ENCODE assay signal across 20 cellular contexts in genomic region chr17:78196712-78197111, GRCh38. TPM values are rescaled to one million over a fixed set of nuclear protein-coding genes. Genes with fewer than 3 reads are reported as not detected.
DNase-seq lines count a peak whose midpoint lies in the region; FAIRE-seq and TF ChIP-seq lines count a peak whose summit lies in the region.
"Had no signal": no experiment of that assay in that cellular context is flagged by ENCODE, and none has a peak within 500 bp of the region (broad histone marks: within the 10 kb centered on the region; RNA-seq: fewer than 3 reads in every experiment).

No MANE protein-coding gene starts in this region.

- H3K36me3 Mint-ChIP-seq in astrocyte (ENCODE audit: low read depth, unreplicated experiment) (peaks cover 17% of the 10 kb centered on the region), neural progenitor cell (peaks cover 25% of the 10 kb centered on the region)
- H3K36me3 Mint-ChIP-seq: T-cell had no signal

- no peak overlapping the region for H3K4me3 ChIP-seq in astrocyte (ENCODE audit: insufficient read depth, low read depth, low read length)
- no peak overlapping the region for H3K4me3 ChIP-seq in neural progenitor cell
- no peak overlapping the region for H3K4me3 ChIP-seq in uterus
- no peak overlapping the region for H3K4me3 ChIP-seq in ascending aorta
- H3K4me3 ChIP-seq: prostate gland had no signal

- no peak overlapping the region for H2AFZ ChIP-seq in astrocyte (ENCODE audit: low read depth, low read length)
- no peak overlapping the region for H2AFZ ChIP-seq in neural progenitor cell (replicated peaks)

- TF ChIP-seq CTCF in astrocyte (IDR thresholded peaks at IDR 0.05; ENCODE audit: insufficient read depth, low read depth, low read length) (no peak), neural progenitor cell (IDR thresholded peaks at IDR 0.05) (no peak), uterus (IDR thresholded peaks at IDR 0.05) (no peak), ascending aorta (IDR thresholded peaks at IDR 0.05) (no peak)

- H3K36me3 ChIP-seq in astrocyte (ENCODE audit: insufficient read depth, low read length) (no peaks in the 10 kb centered on the region), neural progenitor cell (no peaks in the 10 kb centered on the region), uterus (no peaks in the 10 kb centered on the region), ascending aorta (peaks cover 0 to 11% of the 10 kb centered on the region in 2 donors)
- H3K36me3 ChIP-seq: prostate gland had no signal

- peak overlapping the region; percentile 12 for H3K27ac Mint-ChIP-seq in astrocyte (ENCODE audit: unreplicated experiment)
- peak overlapping the region; percentile 82 for H3K27ac Mint-ChIP-seq in neural progenitor cell
- H3K27ac Mint-ChIP-seq: T-cell had no signal

- H3K27me3 Mint-ChIP-seq in astrocyte (ENCODE audit: low read depth, unreplicated experiment) (no peaks in the 10 kb centered on the region), neural progenitor cell (ENCODE audit: insufficient read depth, low read depth) (peaks cover 3% of the 10 kb centered on the region)
- H3K27me3 Mint-ChIP-seq: T-cell had no signal

- H3K9me3 Mint-ChIP-seq in astrocyte (ENCODE audit: unreplicated experiment): no peaks in the 10 kb centered on the region
- no peaks in the 10 kb centered on the region for H3K9me3 Mint-ChIP-seq in neural progenitor cell
- H3K9me3 Mint-ChIP-seq: nephron, T-cell had no signal

- no peak overlapping the region for H3K4me2 ChIP-seq in astrocyte (ENCODE audit: low read length)
- H3K4me2 ChIP-seq in neural progenitor cell: no peak overlapping the region

- H3K9me3 ChIP-seq in astrocyte (ENCODE audit: insufficient read depth, low read depth, low read length): no peaks in the 10 kb centered on the region
- H3K9me3 ChIP-seq in neural progenitor cell (ENCODE audit: low read depth): no peaks in the 10 kb centered on the region
- no peaks in the 10 kb centered on the region for H3K9me3 ChIP-seq in uterus
- H3K9me3 ChIP-seq in ascending aorta: no peaks in the 10 kb centered on the region
- H3K9me3 ChIP-seq: prostate gland had no signal

- no peak for FAIRE-seq in astrocyte (lab: Jason Lieb, UNC)
- FAIRE-seq: small intestine had no signal

- TF ChIP-seq POLR2A in uterus (IDR thresholded peaks at IDR 0.05): no peak

- no peak overlapping the region for H3K4me3 Mint-ChIP-seq in astrocyte (ENCODE audit: unreplicated experiment)
- no peak overlapping the region for H3K4me3 Mint-ChIP-seq in neural progenitor cell
- H3K4me3 Mint-ChIP-seq: nephron, T-cell had no signal

- peak; percentile 29 for DNase-seq in HCEC 1CT
- DNase-seq in astrocyte (ENCODE audit: low read depth): no peak
- DNase-seq in neural progenitor cell (ENCODE audit: low spot score): no peak
- no peak for DNase-seq in uterus
- DNase-seq in ascending aorta (ENCODE audit: low spot score in 2 of 2): no peak
- no peak for DNase-seq in globus pallidus (ENCODE audit: low spot score)
- DNase-seq: activated CD4-positive, alpha-beta T cell treated with anti-CD3 and anti-CD28 coated beads, Interleukin-2, amount 50 U/mL, for 4 hours; activated gamma-delta T cell; central memory CD4-positive, alpha-beta T cell; GDM1; Karpas-422; left colon; NCI-H1105; NCI-H510A treated with DMSO at 0.1 percent for 48 hours; small intestine; stimulated activated CD4-positive, alpha-beta T cell treated with anti-CD3 and anti-CD28 coated beads, Interleukin-4, amount 100 ng/mL, for 1 hour; T-cell had no signal

- no peaks in the 10 kb centered on the region for H4K20me1 ChIP-seq in astrocyte (ENCODE audit: insufficient read depth, low read length)
- peaks cover 9% of the 10 kb centered on the region for H4K20me1 ChIP-seq in neural progenitor cell (ENCODE audit: low read depth)

- intact Hi-C loops in uterus (cut with DNase I; ENCODE audit: low total_unique reads) (no loop called here), ascending aorta (cut with DNase I) (no loop called here)

- H3K9ac ChIP-seq in astrocyte (ENCODE audit: low read length) (no peak overlapping the region), neural progenitor cell (no peak overlapping the region)

- H3K27ac ChIP-seq in astrocyte (ENCODE audit: low read depth, low read length) (no peak overlapping the region), neural progenitor cell (no peak overlapping the region), uterus (no peak overlapping the region), ascending aorta (no peak overlapping the region)
- H3K27ac ChIP-seq: prostate gland had no signal

- H3K79me2 ChIP-seq in astrocyte (ENCODE audit: insufficient read depth, low read length): no peaks in the 10 kb centered on the region
- no peaks in the 10 kb centered on the region for H3K79me2 ChIP-seq in neural progenitor cell (ENCODE audit: low read depth)

- H3K4me1 Mint-ChIP-seq in astrocyte (ENCODE audit: low read depth, unreplicated experiment) (peaks cover 19% of the 10 kb centered on the region), neural progenitor cell (peaks cover 14% of the 10 kb centered on the region)
- H3K4me1 Mint-ChIP-seq: nephron had no signal

- H3K4me1 ChIP-seq in astrocyte (ENCODE audit: insufficient read depth, low read length) (peaks cover 8% of the 10 kb centered on the region), neural progenitor cell (no peaks in the 10 kb centered on the region), uterus (no peaks in the 10 kb centered on the region), ascending aorta (peaks cover 0 to 2% of the 10 kb centered on the region in 2 donors)

- H3K27me3 ChIP-seq in astrocyte (ENCODE audit: insufficient read depth, low read length) (no peaks in the 10 kb centered on the region), neural progenitor cell (no peaks in the 10 kb centered on the region), uterus (no peaks in the 10 kb centered on the region), ascending aorta (no peaks in the 10 kb centered on the region)

- H3F3A ChIP-seq in neural progenitor cell (ENCODE audit: low read depth): no peaks in the 10 kb centered on the region

RNA-seq across cellular contexts. Expression of gene AFMID, which starts 9.6 kb away (rescaled TPM):
- total RNA-seq in astrocyte (48.5 and 53.7 TPM in 2 replicates), neural progenitor cell (ENCODE audit: low replicate concordance) (76.8 and 78.4 TPM in 2 replicates), uterus (10 to 100 TPM; 21.2 to 38.4 (median 23.7) TPM), ascending aorta (107 TPM)

RNA-seq across cellular contexts. Expression of gene TK1, which starts 9.9 kb away (rescaled TPM):
- 5.2 and 7.5 TPM in 2 replicates for total RNA-seq in astrocyte
- total RNA-seq in neural progenitor cell (ENCODE audit: low replicate concordance): 27.3 and 61.7 TPM in 2 replicates
- 10 to 100 TPM in 1 of 4 donors, 1 to 10 TPM in 1, not detected in 2; 1.4 to 40.8 TPM for total RNA-seq in uterus
- not detected for total RNA-seq in ascending aorta

RNA-seq across cellular contexts. Expression of gene BIRC5, which starts 17.3 kb away (rescaled TPM):
- total RNA-seq in astrocyte: 3.3 and 5.8 TPM in 2 replicates
- 144 and 169 TPM in 2 replicates for total RNA-seq in neural progenitor cell (ENCODE audit: low replicate concordance)
- 10 to 100 TPM in 2 of 4 donors, not detected in 2; 26.3 to 29.7 TPM for total RNA-seq in uterus
- total RNA-seq in ascending aorta: 0.11 TPM

RNA-seq across cellular contexts. Expression of gene SYNGR2, which starts 28.3 kb away (rescaled TPM):
- total RNA-seq in astrocyte (75.0 and 82.2 TPM in 2 replicates), neural progenitor cell (ENCODE audit: low replicate concordance) (6.2 and 19.8 TPM in 2 replicates), uterus (10 to 100 TPM; 16.7 to 83.2 (median 49.1) TPM), ascending aorta (115 TPM)

RNA-seq across cellular contexts. Expression of gene TMEM235, which starts 34.7 kb away (rescaled TPM):
- total RNA-seq in astrocyte (not detected in 2 replicates), neural progenitor cell (ENCODE audit: low replicate concordance) (0.09 TPM in 1 of 2 replicates, not detected in the other), uterus (not detected), ascending aorta (not detected)
- total RNA-seq: esophagus mucosa, left colon, prostate gland, T-cell had no signal
